Comparison of ENCODE assay signal across 8 cellular contexts in genomic region chr10:69338133-69338456, GRCh38. TPM values are rescaled to one million over a fixed set of nuclear protein-coding genes. Genes with fewer than 3 reads are reported as not detected.
DNase-seq lines count a peak whose midpoint lies in the region; ATAC-seq and TF ChIP-seq lines count a peak whose summit lies in the region.

No MANE protein-coding gene starts in this region.

- no peaks in the 10 kb centered on the region for H3K27me3 ChIP-seq in iPS-20b (ENCODE audit: insufficient read depth, low read length)

- H3K4me3 ChIP-seq in HEK293 (ENCODE audit: low read depth, low read length), result no peak overlapping the region
- H3K4me3 ChIP-seq in iPS-20b (ENCODE audit: low read length), result no peak overlapping the region

- CTCF ChIA-PET in HEK293 (lab: Yijun Ruan, JAX), result interaction anchor here (1.0 kb wide), 1 partner anchor 100 kb away, joined by 5 read pairs; no protein-coding TSS in a partner anchor

- H3K27ac ChIP-seq in HEK293 (ENCODE audit: extremely low read depth, low read depth, low read length) (peak overlapping the region; percentile 8; the same call in 1 of the 2 replicates), iPS-20b (ENCODE audit: low read length) (peak overlapping the region; percentile 16)

- peaks cover 5% of the 10 kb centered on the region for H3K27me3 Mint-ChIP-seq in brain

- POLR2A ChIA-PET in HEK293 (lab: Yijun Ruan, JAX), result interaction anchor here (1.0 kb wide), 1 partner anchor 15 kb away, joined by 5 read pairs; no protein-coding TSS in a partner anchor

- no peaks in the 10 kb centered on the region for H3K9me3 ChIP-seq in HEK293 (ENCODE audit: control insufficient read depth, insufficient read depth, low read depth, low read length)
- no peaks in the 10 kb centered on the region for H3K9me3 ChIP-seq in iPS-20b (ENCODE audit: insufficient read depth, low read depth, low read length)

- H3K36me3 ChIP-seq in HEK293 (ENCODE audit: control insufficient read depth in 2 of 2, insufficient read depth in 1 of 2, low read length in 2 of 2) (no peaks in the 10 kb centered on the region), iPS-20b (ENCODE audit: insufficient read depth, low read depth, low read length) (0 out of 2 replicates have a peak, but pooled peaks cover under 1% of the 10 kb centered on the region)

- no peak for TF ChIP-seq CTCF in HEK293 (tag by site-specific recombination; IDR thresholded peaks at IDR 0.05)
- no peak for TF ChIP-seq CTCF in brain (conservative IDR thresholded peaks at IDR 0.05)

- H3K36me3 Mint-ChIP-seq in brain, result peaks cover 41% of the 10 kb centered on the region
- peaks cover 57% of the 10 kb centered on the region for H3K36me3 Mint-ChIP-seq in stimulated activated effector memory CD8-positive, alpha-beta T cell treated with anti-CD3 and anti-CD28 coated beads, Interleukin-12 subunit alpha, Interleukin-12 subunit beta, amount 100 ng/mL, for 72 hours

- peaks cover 57% of the 10 kb centered on the region for H3K4me1 Mint-ChIP-seq in brain
- peaks cover 85% of the 10 kb centered on the region for H3K4me1 Mint-ChIP-seq in stimulated activated effector memory CD8-positive, alpha-beta T cell treated with anti-CD3 and anti-CD28 coated beads, Interleukin-12 subunit alpha, Interleukin-12 subunit beta, amount 100 ng/mL, for 72 hours

- H3K27ac Mint-ChIP-seq in brain, result peak overlapping the region; percentile 72 to 92 (median 76)
- peak overlapping the region; percentile 64 for H3K27ac Mint-ChIP-seq in stimulated activated effector memory CD8-positive, alpha-beta T cell treated with anti-CD3 and anti-CD28 coated beads, Interleukin-12 subunit alpha, Interleukin-12 subunit beta, amount 100 ng/mL, for 72 hours

- H3K4me1 ChIP-seq in HEK293 (ENCODE audit: control insufficient read depth, insufficient read depth, low read length), result peaks cover 6% of the 10 kb centered on the region
- peaks cover 36% of the 10 kb centered on the region for H3K4me1 ChIP-seq in iPS-20b (ENCODE audit: insufficient read depth, low read length)

- H3K9me3 Mint-ChIP-seq in brain, result no peaks in the 10 kb centered on the region
- no peaks in the 10 kb centered on the region for H3K9me3 Mint-ChIP-seq in stimulated activated effector memory CD8-positive, alpha-beta T cell treated with anti-CD3 and anti-CD28 coated beads, Interleukin-12 subunit alpha, Interleukin-12 subunit beta, amount 100 ng/mL, for 72 hours

- ATAC-seq in stimulated activated effector memory CD8-positive, alpha-beta T cell treated with anti-CD3 and anti-CD28 coated beads, Interleukin-12 subunit alpha, Interleukin-12 subunit beta, amount 100 ng/mL, for 72 hours, result no peak
- no peak for ATAC-seq in HG03432 (IDR thresholded peaks at IDR 0.05; ENCODE audit: unreplicated experiment)

- no peak for DNase-seq in stimulated activated effector memory CD8-positive, alpha-beta T cell treated with anti-CD3 and anti-CD28 coated beads, Interleukin-12 subunit alpha, Interleukin-12 subunit beta, amount 100 ng/mL, for 72 hours (ENCODE audit: low spot score in 2 of 2)
- DNase-seq in NCI-H1694 (lab: John Stamatoyannopoulos, UW), result no peak
- no peak for DNase-seq in ecto neural progenitor cell (ENCODE audit: low spot score)
- DNase-seq in cerebellar cortex (ENCODE audit: low spot score), result no peak

- peak overlapping the region; percentile 23; the same call in 1 of the 2 replicates for H3K9ac ChIP-seq in iPS-20b (ENCODE audit: low read depth, low read length)

- H3K4me3 Mint-ChIP-seq in brain, result peak overlapping the region in 4 of 5 experiments; percentile 1 to 60 (median 32)
- H3K4me3 Mint-ChIP-seq in stimulated activated effector memory CD8-positive, alpha-beta T cell treated with anti-CD3 and anti-CD28 coated beads, Interleukin-12 subunit alpha, Interleukin-12 subunit beta, amount 100 ng/mL, for 72 hours, result no peak overlapping the region

TF ChIP-seq in HEK293, 187 proteins besides CTCF, POLR2A, EP300 and RAD21:
- TF ChIP-seq ZNF449 (tag by site-specific recombination; IDR thresholded peaks at IDR 0.05) (no peak), ZNF555 (tag by site-specific recombination; conservative IDR thresholded peaks at IDR 0.05) (no peak), PRDM4 (tag by site-specific recombination; IDR thresholded peaks at IDR 0.05) (peak; percentile 69; the same call in 1 of the 2 replicates), ZNF133 (tag by site-specific recombination; IDR thresholded peaks at IDR 0.05) (no peak), AEBP2 (tag by site-specific recombination; IDR thresholded peaks at IDR 0.05; ENCODE audit: borderline replicate concordance) (no peak), YY1 (tag by site-specific recombination; IDR thresholded peaks at IDR 0.05) (no peak), ZFP3 (tag by site-specific recombination; IDR thresholded peaks at IDR 0.05; ENCODE audit: low read depth) (no peak)

RNA-seq across cellular contexts. Expression of gene HK1, which starts 59.8 kb away (rescaled TPM):
- polyA plus RNA-seq in brain (ENCODE audit: insufficient read depth, low read depth, low replicate concordance), result 116 TPM
